In the genomic region with DNA sequence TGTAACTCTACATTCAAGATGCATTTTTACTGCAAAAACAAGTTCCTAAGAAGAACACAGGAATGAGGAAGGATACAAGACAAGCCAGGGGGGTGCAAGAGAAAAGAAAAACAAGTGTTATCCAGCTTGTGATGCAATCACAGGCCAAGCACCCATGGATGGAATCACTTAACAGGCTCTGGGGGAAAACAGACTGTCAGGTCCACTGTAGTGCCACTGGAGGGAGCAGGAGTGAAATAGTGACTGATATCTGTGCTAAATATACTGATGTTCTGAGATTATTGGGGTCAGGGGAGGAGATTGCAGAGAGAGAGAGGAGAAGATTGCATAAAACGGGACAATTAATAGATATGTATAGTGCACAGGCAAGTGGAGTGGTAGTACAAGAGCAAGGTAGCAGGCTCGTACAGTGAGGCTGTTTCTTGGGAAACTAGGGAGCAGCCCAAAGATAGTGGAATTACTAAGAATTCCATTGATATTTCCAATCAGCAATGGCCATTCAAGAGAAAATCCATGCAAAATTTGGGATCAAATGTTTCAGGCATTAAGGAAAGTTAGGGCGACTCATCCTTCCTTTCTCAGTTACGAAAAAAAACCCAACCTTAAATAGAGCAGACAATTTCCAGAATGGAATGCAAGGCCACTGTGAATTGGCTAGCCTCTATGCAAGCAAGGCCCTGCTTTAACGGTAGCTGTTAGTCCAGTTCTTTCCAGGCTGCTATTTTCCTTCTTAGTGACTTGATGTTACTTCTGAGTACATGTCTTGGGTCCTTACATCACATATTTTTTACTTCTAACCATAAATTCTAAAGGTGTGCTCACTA, we compare ENCODE assay signal across 10 cellular contexts. TPM values are rescaled to one million over a fixed set of nuclear protein-coding genes. Genes with fewer than 3 reads are reported as not detected.
DNase-seq lines count a peak whose midpoint lies in the region; ATAC-seq, FAIRE-seq and TF ChIP-seq lines count a peak whose summit lies in the region.
"Had no signal": no experiment of that assay in that cellular context is flagged by ENCODE, and none has a peak within 500 bp of the region (broad histone marks: within the 10 kb centered on the region; RNA-seq: fewer than 3 reads in every experiment).

No MANE protein-coding gene starts in this region.

- CTCF ChIA-PET in activated naive CD4-positive, alpha-beta T cell treated with anti-CD3 and anti-CD28 coated beads for 36 hours (lab: Charles Lee), result interaction anchor here (1.7 to 4.3 kb wide), 5 partner anchors 12 to 166 kb away, joined by 3 to 122 read pairs (median 10); no protein-coding TSS in a partner anchor

- H3K36me3 ChIP-seq in GM06990 (ENCODE audit: control insufficient read depth, insufficient read depth, low read length) (no peaks in the 10 kb centered on the region), pancreas (no peaks in the 10 kb centered on the region)

- H3K4me1 Mint-ChIP-seq in activated naive CD4-positive, alpha-beta T cell treated with anti-CD3 and anti-CD28 coated beads for 36 hours (ENCODE audit: low read depth), result no peaks in the 10 kb centered on the region
- no peaks in the 10 kb centered on the region for H3K4me1 Mint-ChIP-seq in activated naive CD8-positive, alpha-beta T cell treated with anti-CD3 and anti-CD28 coated beads, Interleukin-2, amount 50 U/mL, for 24 hours

- no peak overlapping the region for H3K27ac Mint-ChIP-seq in activated naive CD4-positive, alpha-beta T cell treated with anti-CD3 and anti-CD28 coated beads for 36 hours
- H3K27ac Mint-ChIP-seq in activated naive CD8-positive, alpha-beta T cell treated with anti-CD3 and anti-CD28 coated beads, Interleukin-2, amount 50 U/mL, for 24 hours, result no peak overlapping the region

- H3K27me3 Mint-ChIP-seq in activated naive CD4-positive, alpha-beta T cell treated with anti-CD3 and anti-CD28 coated beads for 36 hours (ENCODE audit: low read depth), result peaks cover 8% of the 10 kb centered on the region
- peaks cover 10% of the 10 kb centered on the region for H3K27me3 Mint-ChIP-seq in activated naive CD8-positive, alpha-beta T cell treated with anti-CD3 and anti-CD28 coated beads, Interleukin-2, amount 50 U/mL, for 24 hours

- 53 to 67% methylated on average over 5 of the region's 5 CpGs for WGBS in pancreas, 2 donors

- H3K36me3 Mint-ChIP-seq in activated naive CD4-positive, alpha-beta T cell treated with anti-CD3 and anti-CD28 coated beads for 36 hours (ENCODE audit: low read depth), result no peaks in the 10 kb centered on the region
- H3K36me3 Mint-ChIP-seq in activated naive CD8-positive, alpha-beta T cell treated with anti-CD3 and anti-CD28 coated beads, Interleukin-2, amount 50 U/mL, for 24 hours (ENCODE audit: low read depth), result no peaks in the 10 kb centered on the region

- DNase-seq in GM06990 (ENCODE audit: extremely low read depth, insufficient read length) (no peak), NCI-H510A treated with DMSO at 0.1 percent for 48 hours (lab: John Stamatoyannopoulos, UW) (peak; percentile 15), epithelial cell of proximal tubule (ENCODE audit: low read depth) (peak; percentile 60), pancreas (no peak), GF-D8 (lab: John Stamatoyannopoulos, UW) (no peak), 8988T (no peak)
- no peak for DNase-seq in activated naive CD4-positive, alpha-beta T cell treated with anti-CD3 and anti-CD28 coated beads for 36 hours
- no peak for DNase-seq in activated naive CD8-positive, alpha-beta T cell treated with anti-CD3 and anti-CD28 coated beads, Interleukin-2, amount 50 U/mL, for 24 hours
- DNase-seq: NCI-H1694 treated with DMSO at 0.1 percent for 48 hours had no signal

- H3K9me3 Mint-ChIP-seq in activated naive CD4-positive, alpha-beta T cell treated with anti-CD3 and anti-CD28 coated beads for 36 hours, result no peaks in the 10 kb centered on the region
- H3K9me3 Mint-ChIP-seq in activated naive CD8-positive, alpha-beta T cell treated with anti-CD3 and anti-CD28 coated beads, Interleukin-2, amount 50 U/mL, for 24 hours, result peaks cover 4% of the 10 kb centered on the region

- H3K4me3 ChIP-seq in GM06990 (replicated peaks; ENCODE audit: low read depth, low read length) (no peak overlapping the region), epithelial cell of proximal tubule (ENCODE audit: low read depth, low read length) (no peak overlapping the region), pancreas (no peak overlapping the region)
- H3K4me3 ChIP-seq: lung had no signal

- intact Hi-C loops in pancreas (cut with DNase I), result loop anchor here in 1 of 3 donors (5.0 kb wide), 1 partner anchor 145 kb away; no protein-coding TSS in a partner anchor
- intact Hi-C loops in activated naive CD4-positive, alpha-beta T cell treated with anti-CD3 and anti-CD28 coated beads for 36 hours (cut with micrococcal nuclease), result no loop called here

- no peaks in the 10 kb centered on the region for H3K9me3 ChIP-seq in pancreas

- H3K4me3 Mint-ChIP-seq in activated naive CD4-positive, alpha-beta T cell treated with anti-CD3 and anti-CD28 coated beads for 36 hours, result no peak overlapping the region
- H3K4me3 Mint-ChIP-seq in activated naive CD8-positive, alpha-beta T cell treated with anti-CD3 and anti-CD28 coated beads, Interleukin-2, amount 50 U/mL, for 24 hours, result no peak overlapping the region

- ATAC-seq in pancreas, result peak in 3 of 4 donors; percentile 43 to 64 (median 53)
- ATAC-seq in activated naive CD8-positive, alpha-beta T cell treated with anti-CD3 and anti-CD28 coated beads, Interleukin-2, amount 50 U/mL, for 24 hours, result no peak

- no peak overlapping the region for H3K27ac ChIP-seq in pancreas

- H3K4me1 ChIP-seq in pancreas, result no peaks in the 10 kb centered on the region

- TF ChIP-seq CTCF in GM06990 (IDR thresholded peaks at IDR 0.05; ENCODE audit: insufficient read depth, low read length, poor library complexity, severe bottlenecking), result peak; percentile 17
- peak; percentile 80 for TF ChIP-seq CTCF in epithelial cell of proximal tubule (conservative IDR thresholded peaks at IDR 0.05; ENCODE audit: low read depth, low read length)
- no peak for TF ChIP-seq CTCF in pancreas (IDR thresholded peaks at IDR 0.05)

- H3K27me3 ChIP-seq in GM06990 (replicated peaks; ENCODE audit: control insufficient read depth, insufficient read depth, low read length), result no peaks in the 10 kb centered on the region
- H3K27me3 ChIP-seq in pancreas, result no peaks in the 10 kb centered on the region

- FAIRE-seq in pancreas (lab: Jason Lieb, UNC), result no peak

RNA-seq across cellular contexts. Expression of gene CEP126, which starts 52.2 kb away (rescaled TPM):
- total RNA-seq in epithelial cell of proximal tubule (0.72 and 0.92 TPM in 2 replicates), pancreas (1 to 10 TPM in 3 of 6 donors, under 1 TPM in 3; 0.47 to 2.0 (median 1.3) TPM)
- 1 to 10 TPM; 2.1 to 9.6 TPM for polyA plus RNA-seq in pancreas
- total RNA-seq in activated naive CD4-positive, alpha-beta T cell treated with anti-CD3 and anti-CD28 coated beads for 36 hours, result 1 to 10 TPM; 1.1 to 1.2 TPM

RNA-seq across cellular contexts. Expression of gene ANGPTL5, which starts 53.7 kb away (rescaled TPM):
- total RNA-seq in epithelial cell of proximal tubule (not detected in 2 replicates), pancreas (under 1 TPM in 1 of 6 donors, not detected in 5; 0.14 TPM)
- polyA plus RNA-seq in pancreas, result under 1 TPM in 1 of 2 donors, not detected in 1; 0.21 TPM
- total RNA-seq in activated naive CD4-positive, alpha-beta T cell treated with anti-CD3 and anti-CD28 coated beads for 36 hours, result not detected

Comparison
In these comparisons a context has a peak if more than half of its experiments do, and no peak if none do; other contexts are left out.
1. DNase-seq: peak in NCI-H510A treated with DMSO at 0.1 percent for 48 hours (single experiment) and epithelial cell of proximal tubule (single experiment); none in GM06990 (single experiment), pancreas (0 of 6), GF-D8 (single experiment), activated naive CD4-positive, alpha-beta T cell treated with anti-CD3 and anti-CD28 coated beads for 36 hours (single experiment), activated naive CD8-positive, alpha-beta T cell treated with anti-CD3 and anti-CD28 coated beads, Interleukin-2, amount 50 U/mL, for 24 hours (single experiment) and 8988T (single experiment).
2. CTCF ChIP-seq: peak in GM06990 (single experiment) and epithelial cell of proximal tubule (single experiment); none in pancreas (0 of 4).